ENCODE assay signal across 9 cellular contexts in the genomic region with DNA sequence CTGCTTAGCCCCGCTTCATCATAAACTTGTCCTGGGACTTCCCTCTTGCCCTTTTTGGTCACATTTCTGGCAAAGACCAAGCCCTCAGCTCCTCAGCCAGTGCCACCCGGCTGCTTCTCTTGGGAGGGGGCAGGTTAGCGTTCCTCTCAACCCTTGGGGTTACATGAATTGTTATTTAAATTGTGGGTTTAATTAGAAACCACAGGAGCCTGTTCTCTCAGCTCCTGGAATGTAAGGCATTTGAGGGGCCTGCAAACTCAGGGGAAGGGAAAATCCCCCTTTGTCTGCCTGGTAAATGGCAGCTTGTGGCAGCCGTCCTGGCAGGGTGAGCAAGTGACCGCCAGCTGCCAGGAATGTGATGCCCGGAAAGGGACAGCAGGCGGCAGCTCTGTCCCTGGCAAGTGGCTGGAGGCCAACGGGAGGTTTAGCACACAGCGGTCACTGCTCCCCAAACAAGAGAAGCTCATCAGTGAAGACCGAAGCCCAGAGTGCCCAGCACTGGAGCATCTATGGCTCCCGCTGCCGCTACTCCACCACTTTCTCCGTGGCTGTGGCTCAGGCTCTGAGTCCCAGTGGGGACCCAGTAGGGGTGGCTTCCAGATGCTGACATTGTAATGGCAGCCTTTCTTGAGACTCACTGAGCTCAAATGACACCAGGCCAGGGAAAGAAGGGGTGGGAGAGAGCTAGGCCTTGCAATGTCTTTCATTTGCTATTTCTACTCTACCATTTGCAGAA. TPM values are rescaled to one million over a fixed set of nuclear protein-coding genes. Genes with fewer than 3 reads are reported as not detected.
DNase-seq lines count a peak whose midpoint lies in the region; ATAC-seq and TF ChIP-seq lines count a peak whose summit lies in the region.
"Had no signal": no experiment of that assay in that cellular context is flagged by ENCODE, and none has a peak within 500 bp of the region (broad histone marks: within the 10 kb centered on the region; RNA-seq: fewer than 3 reads in every experiment).

No MANE protein-coding gene starts in this region.

- no peaks in the 10 kb centered on the region for H3K27me3 ChIP-seq in Peyer's patch
- H3K27me3 ChIP-seq: MG63 had no signal

- H3K4me3 ChIP-seq in Peyer's patch, result no peak overlapping the region
- H3K4me3 ChIP-seq: MG63 had no signal

- H3K9me3 Mint-ChIP-seq in progenitor cell of endocrine pancreas (ENCODE audit: low read depth), result no peaks in the 10 kb centered on the region

- H3K4me1 ChIP-seq in Peyer's patch, result peaks cover 0 to 19% (median 0%) of the 10 kb centered on the region in 4 donors

- peak overlapping the region; percentile 81 for H3K27ac ChIP-seq in angular gyrus (ENCODE audit: low read depth, low read length)
- no peak overlapping the region for H3K27ac ChIP-seq in Peyer's patch

- no peak overlapping the region for H3K4me3 Mint-ChIP-seq in progenitor cell of endocrine pancreas (ENCODE audit: low read depth)

- H3K36me3 ChIP-seq in Peyer's patch, result peaks cover 0 to 20% (median 0%) of the 10 kb centered on the region in 3 donors
- H3K36me3 ChIP-seq: MG63 had no signal

- peak; percentile 88 for ATAC-seq in left ventricle myocardium superior
- ATAC-seq in stimulated activated naive CD8-positive, alpha-beta T cell treated with anti-CD3 and anti-CD28 coated beads, Interleukin-15, Interleukin-2, amounts not matched to agents 100 U/mL and 50 U/mL, for 24 hours, result no peak
- ATAC-seq in GM21717 (IDR thresholded peaks at IDR 0.05; ENCODE audit: unreplicated experiment), result no peak

- TF ChIP-seq CTCF in progenitor cell of endocrine pancreas (IDR thresholded peaks at IDR 0.05; ENCODE audit: unreplicated experiment), result peak; percentile 46
- TF ChIP-seq CTCF in Peyer's patch (IDR thresholded peaks at IDR 0.05), result no peak

- H3K9me3 ChIP-seq in Peyer's patch, result no peaks in the 10 kb centered on the region
- H3K9me3 ChIP-seq: MG63 had no signal

- DNase-seq in ELR (ENCODE audit: low read depth) (peak; percentile 87), left ventricle myocardium superior (peak; percentile 84), progenitor cell of endocrine pancreas (ENCODE audit: low spot score, unreplicated experiment) (no peak), NCI-H748 (lab: John Stamatoyannopoulos, UW; ENCODE audit: unreplicated experiment) (no peak), Peyer's patch (no peak)
- DNase-seq in stimulated activated naive CD8-positive, alpha-beta T cell treated with anti-CD3 and anti-CD28 coated beads, Interleukin-15, Interleukin-2, amounts not matched to agents 100 U/mL and 50 U/mL, for 24 hours, result no peak

- H3K27ac Mint-ChIP-seq in progenitor cell of endocrine pancreas, result peak overlapping the region; percentile 66

- H3K4me1 Mint-ChIP-seq in progenitor cell of endocrine pancreas (ENCODE audit: low read depth), result peaks cover 44% of the 10 kb centered on the region

- H3K27me3 Mint-ChIP-seq in progenitor cell of endocrine pancreas, result no peaks in the 10 kb centered on the region

- TF ChIP-seq POLR2A in Peyer's patch (IDR thresholded peaks at IDR 0.05), result no peak

- peaks cover 1% of the 10 kb centered on the region for H3K36me3 Mint-ChIP-seq in progenitor cell of endocrine pancreas (ENCODE audit: insufficient read depth)

- intact Hi-C loops in left ventricle myocardium superior (cut with micrococcal nuclease), result loop anchor here (10.0 kb wide), 1 partner anchor 147 kb away; no protein-coding TSS in a partner anchor

RNA-seq across cellular contexts. Expression of gene SHB, which starts 51.7 kb away (rescaled TPM):
- 15.9 TPM for total RNA-seq in left ventricle myocardium superior
- 22.5 and 23.9 TPM in 2 replicates for total RNA-seq in progenitor cell of endocrine pancreas
- 10 to 100 TPM; 14.5 to 31.1 (median 25.6) TPM for total RNA-seq in Peyer's patch

Comparison
In these comparisons a context has a peak if more than half of its experiments do, and no peak if none do; other contexts are left out.
1. DNase-seq: peak in ELR (single experiment) and left ventricle myocardium superior (single experiment); none in progenitor cell of endocrine pancreas (single experiment), NCI-H748 (single experiment), stimulated activated naive CD8-positive, alpha-beta T cell treated with anti-CD3 and anti-CD28 coated beads, Interleukin-15, Interleukin-2, amounts not matched to agents 100 U/mL and 50 U/mL, for 24 hours (single experiment) and Peyer's patch (0 of 3).